ENCODE assay signal across 1 cellular context in genomic region chr14:95703341-95703740, GRCh38.
TF ChIP-seq lines count a peak whose summit lies in the region.

No MANE protein-coding gene starts in this region.

TF ChIP-seq in SK-N-SH treated with all-trans-retinoic acid at 6 μM for 48 hours, 23 proteins besides CTCF, POLR2A, EP300 and RAD21 (continued from another document):
- TF ChIP-seq, protein P1, sequence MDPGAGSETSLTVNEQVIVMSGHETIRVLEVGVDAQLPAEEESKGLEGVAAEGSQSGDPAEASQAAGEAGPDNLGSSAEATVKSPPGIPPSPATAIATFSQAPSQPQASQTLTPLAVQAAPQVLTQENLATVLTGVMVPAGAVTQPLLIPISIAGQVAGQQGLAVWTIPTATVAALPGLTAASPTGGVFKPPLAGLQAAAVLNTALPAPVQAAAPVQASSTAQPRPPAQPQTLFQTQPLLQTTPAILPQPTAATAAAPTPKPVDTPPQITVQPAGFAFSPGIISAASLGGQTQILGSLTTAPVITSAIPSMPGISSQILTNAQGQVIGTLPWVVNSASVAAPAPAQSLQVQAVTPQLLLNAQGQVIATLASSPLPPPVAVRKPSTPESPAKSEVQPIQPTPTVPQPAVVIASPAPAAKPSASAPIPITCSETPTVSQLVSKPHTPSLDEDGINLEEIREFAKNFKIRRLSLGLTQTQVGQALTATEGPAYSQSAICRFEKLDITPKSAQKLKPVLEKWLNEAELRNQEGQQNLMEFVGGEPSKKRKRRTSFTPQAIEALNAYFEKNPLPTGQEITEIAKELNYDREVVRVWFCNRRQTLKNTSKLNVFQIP (CRISPR knock-in tag; IDR thresholded peaks at IDR 0.05; ENCODE audit: borderline replicate concordance, low read depth), result no peak
- TF ChIP-seq SNAI2 (CRISPR knock-in tag; IDR thresholded peaks at IDR 0.05), result no peak
- no peak for TF ChIP-seq TOX (CRISPR knock-in tag; IDR thresholded peaks at IDR 0.05; ENCODE audit: borderline replicate concordance)
- no peak for TF ChIP-seq TCF4 (CRISPR knock-in tag; IDR thresholded peaks at IDR 0.05; ENCODE audit: borderline replicate concordance)
- TF ChIP-seq GLIS3 (CRISPR knock-in tag; IDR thresholded peaks at IDR 0.05), result no peak
TF ChIP-seq in SK-N-SH treated with all-trans-retinoic acid at 6 μM for 48 hours: peak in this region for 0.
